8 cellular contexts compared by ENCODE assay signal in genomic region chr10:17510242-17510908, GRCh38.
DNase-seq lines count a peak whose midpoint lies in the region; ATAC-seq lines count a peak whose summit lies in the region.

No MANE protein-coding gene starts in this region.

- no peaks in the 10 kb centered on the region for H3K9me3 Mint-ChIP-seq in dendritic cell treated with granulocyte-macrophage colony-stimulating factor and Interleukin-4, amounts not matched to agents 40 ng/mL and 50 ng/mL, for 4 days

- H3K27me3 Mint-ChIP-seq in dendritic cell treated with granulocyte-macrophage colony-stimulating factor and Interleukin-4, amounts not matched to agents 40 ng/mL and 50 ng/mL, for 4 days = no peaks in the 10 kb centered on the region

- intact Hi-C loops in dendritic cell treated with granulocyte-macrophage colony-stimulating factor and Interleukin-4, amounts not matched to agents 40 ng/mL and 50 ng/mL, for 4 days (cut with micrococcal nuclease) = loop anchor here (5.0 kb wide), 1 partner anchor 33 kb away; no protein-coding TSS in a partner anchor

- DNase-seq in DMS 273 (lab: John Stamatoyannopoulos, UW; ENCODE audit: unreplicated experiment) (no peak), NCI-H2029 (lab: John Stamatoyannopoulos, UW) (no peak), NCI-H187 treated with DMSO at 0.1 percent for 48 hours (lab: John Stamatoyannopoulos, UW) (no peak)
- DNase-seq in stimulated activated CD4-positive, alpha-beta T cell treated with anti-CD3 and anti-CD28 coated beads, Interleukin-1b, Interleukin-23, amount 100 ng/mL, for 48 hours = no peak

- H3K4me1 Mint-ChIP-seq in dendritic cell treated with granulocyte-macrophage colony-stimulating factor and Interleukin-4, amounts not matched to agents 40 ng/mL and 50 ng/mL, for 4 days (ENCODE audit: low read depth) = peaks cover 60% of the 10 kb centered on the region

- peak; percentile 54 for ATAC-seq in GM18868 (IDR thresholded peaks at IDR 0.05; ENCODE audit: unreplicated experiment)
- peak; percentile 73 for ATAC-seq in GM21825 (IDR thresholded peaks at IDR 0.05; ENCODE audit: unreplicated experiment)
- peak; percentile 69 for ATAC-seq in HG03460 (IDR thresholded peaks at IDR 0.05; ENCODE audit: unreplicated experiment)

- H3K4me3 Mint-ChIP-seq in dendritic cell treated with granulocyte-macrophage colony-stimulating factor and Interleukin-4, amounts not matched to agents 40 ng/mL and 50 ng/mL, for 4 days = peak overlapping the region; percentile 17

- no peaks in the 10 kb centered on the region for H3K36me3 Mint-ChIP-seq in dendritic cell treated with granulocyte-macrophage colony-stimulating factor and Interleukin-4, amounts not matched to agents 40 ng/mL and 50 ng/mL, for 4 days (ENCODE audit: low read depth)

- H3K27ac Mint-ChIP-seq in dendritic cell treated with granulocyte-macrophage colony-stimulating factor and Interleukin-4, amounts not matched to agents 40 ng/mL and 50 ng/mL, for 4 days = peak overlapping the region; percentile 85
